40 cellular contexts compared by ENCODE assay signal in genomic region chr7:134313543-134313942, GRCh38.
"Had no signal": no experiment of that assay in that cellular context is flagged by ENCODE, and none has a peak within 500 bp of the region (broad histone marks: within the 10 kb centered on the region; RNA-seq: fewer than 3 reads in every experiment).

No MANE protein-coding gene starts in this region.

- H3K27ac Mint-ChIP-seq: activated CD8-positive, alpha-beta T cell treated with anti-CD3 and anti-CD28 coated beads for 36 hours; activated naive CD4-positive, alpha-beta T cell treated with anti-CD3 and anti-CD28 coated beads, Interleukin-2, amount 50 U/mL, for 24 hours; activated naive CD8-positive, alpha-beta T cell treated with anti-CD3 and anti-CD28 coated beads, Interleukin-2, amount 10 ng/mL, durations not matched to agents 7 days and 5 days; activated T-cell treated with anti-CD3 and anti-CD28 coated beads, Interleukin-2, amount 50 U/mL, for 72 hours; activated T-helper 17 cell treated with anti-CD3 and anti-CD28 coated beads, Interleukin-2, amount 50 U/mL, for 72 hours had no signal

- H3K27ac ChIP-seq: ascending aorta, cardiac muscle cell, Peyer's patch, RWPE1, WERI-Rb-1 had no signal

- H3K9me3 Mint-ChIP-seq: activated CD8-positive, alpha-beta T cell treated with anti-CD3 and anti-CD28 coated beads for 36 hours; activated naive CD4-positive, alpha-beta T cell treated with anti-CD3 and anti-CD28 coated beads, Interleukin-2, amount 50 U/mL, for 24 hours; activated naive CD8-positive, alpha-beta T cell treated with anti-CD3 and anti-CD28 coated beads, Interleukin-2, amount 10 ng/mL, durations not matched to agents 7 days and 5 days; activated T-cell treated with anti-CD3 and anti-CD28 coated beads, Interleukin-2, amount 50 U/mL, for 72 hours; activated T-helper 17 cell treated with anti-CD3 and anti-CD28 coated beads, Interleukin-2, amount 50 U/mL, for 72 hours; central memory CD8-positive, alpha-beta T cell had no signal

- H3K27me3 ChIP-seq: ascending aorta, cardiac muscle cell, Peyer's patch had no signal

- H3K4me3 Mint-ChIP-seq: activated CD8-positive, alpha-beta T cell treated with anti-CD3 and anti-CD28 coated beads for 36 hours; activated naive CD4-positive, alpha-beta T cell treated with anti-CD3 and anti-CD28 coated beads, Interleukin-2, amount 50 U/mL, for 24 hours; activated naive CD8-positive, alpha-beta T cell treated with anti-CD3 and anti-CD28 coated beads, Interleukin-2, amount 10 ng/mL, durations not matched to agents 7 days and 5 days; activated T-cell treated with anti-CD3 and anti-CD28 coated beads, Interleukin-2, amount 50 U/mL, for 72 hours; activated T-helper 17 cell treated with anti-CD3 and anti-CD28 coated beads, Interleukin-2, amount 50 U/mL, for 72 hours; central memory CD8-positive, alpha-beta T cell had no signal

- ATAC-seq: activated CD8-positive, alpha-beta T cell treated with anti-CD3 and anti-CD28 coated beads for 36 hours; activated T-cell treated with anti-CD3 and anti-CD28 coated beads, Interleukin-2, amount 50 U/mL, for 72 hours; activated T-helper 17 cell treated with anti-CD3 and anti-CD28 coated beads, Interleukin-2, amount 50 U/mL, for 72 hours; PC-3; Right ventricle myocardium inferior had no signal

- H3K4me3 ChIP-seq: ascending aorta, cardiac muscle cell, Peyer's patch had no signal

- H3K9me3 ChIP-seq: ascending aorta, Peyer's patch had no signal

- H3K27me3 Mint-ChIP-seq: activated CD8-positive, alpha-beta T cell treated with anti-CD3 and anti-CD28 coated beads for 36 hours; activated naive CD4-positive, alpha-beta T cell treated with anti-CD3 and anti-CD28 coated beads, Interleukin-2, amount 50 U/mL, for 24 hours; activated naive CD8-positive, alpha-beta T cell treated with anti-CD3 and anti-CD28 coated beads, Interleukin-2, amount 10 ng/mL, durations not matched to agents 7 days and 5 days; activated T-helper 17 cell treated with anti-CD3 and anti-CD28 coated beads, Interleukin-2, amount 50 U/mL, for 72 hours; central memory CD8-positive, alpha-beta T cell had no signal

- H3K36me3 ChIP-seq: ascending aorta, cardiac muscle cell, Peyer's patch, WERI-Rb-1 had no signal

- DNase-seq: activated CD4-positive, alpha-beta T cell treated with anti-CD3 and anti-CD28 coated beads for 1 hour; activated CD4-positive, alpha-beta T cell treated with anti-CD3 and anti-CD28 coated beads for 48 hours; activated CD4-positive, alpha-beta T cell treated with anti-CD3 and anti-CD28 coated beads, Interleukin-2, amount 50 U/mL, for 4 hours; activated CD4-positive, CD25-positive, alpha-beta regulatory T cell; activated CD8-positive, alpha-beta T cell treated with anti-CD3 and anti-CD28 coated beads for 36 hours; activated effector memory CD4-positive, alpha-beta T cell treated with anti-CD3 and anti-CD28 coated beads, Interleukin-2, amount 50 U/mL, for 16 hours; activated naive CD4-positive, alpha-beta T cell treated with Interleukin-2 at 50 U/mL for 16 hours; activated naive CD8-positive, alpha-beta T cell treated with anti-CD3 and anti-CD28 coated beads, Interleukin-2, amount 10 ng/mL, durations not matched to agents 7 days and 5 days; activated T-cell treated with anti-CD3 and anti-CD28 coated beads, Interleukin-2, amount 50 U/mL, for 1 hour; activated T-cell treated with anti-CD3 and anti-CD28 coated beads, Interleukin-2, amount 50 U/mL, for 72 hours; amygdala; Karpas-422; KBM-7; MM.1S; MV-4-11; NCI-H1092 treated with DMSO at 0.1 percent for 48 hours; NCI-H1417; NCI-H146; NCI-H187; NCI-H2081; NCI-H226; NCI-H446 treated with DMSO at 0.1 percent for 48 hours; NCI-H524; NCI-H69; NCI-H82; PC-3; SIG-M5; SW 1271; T-helper 1 cell; T-helper 2 cell; T-helper 9 cell; WERI-Rb-1 had no signal
